In the genomic region with DNA sequence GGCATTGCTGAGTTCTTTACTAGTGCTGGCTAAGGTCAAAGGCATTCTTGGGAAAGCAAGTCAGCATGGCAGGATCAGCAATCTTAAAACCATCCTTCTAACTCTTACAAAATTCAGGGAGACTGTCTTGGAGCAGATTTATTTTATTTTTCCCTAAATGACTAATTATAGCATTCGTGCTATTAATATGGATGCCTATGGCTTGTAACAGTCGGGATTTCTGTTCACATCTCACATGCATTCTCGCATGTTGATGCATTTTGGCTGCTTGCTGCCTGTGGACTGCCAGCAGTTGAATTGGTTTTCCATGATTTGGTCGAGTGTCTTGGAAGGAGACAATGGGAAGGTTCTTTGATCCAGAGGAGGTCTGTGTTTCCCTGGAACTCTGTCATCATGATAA, we compare ENCODE assay signal across 19 cellular contexts.
"Had no signal": no experiment of that assay in that cellular context is flagged by ENCODE, and none has a peak within 500 bp of the region (broad histone marks: within the 10 kb centered on the region; RNA-seq: fewer than 3 reads in every experiment).

No MANE protein-coding gene starts in this region.

- H3K27ac ChIP-seq: coronary artery, esophagus muscularis mucosa, gastrocnemius medialis, prostate gland, right atrium auricular region, testis, tibial artery had no signal

- DNase-seq: dermis blood vessel endothelial cell; effector memory CD4-positive, alpha-beta T cell; gastrocnemius medialis; head of caudate nucleus; mesendoderm; natural killer cell; nucleus accumbens; stimulated activated CD4-positive, alpha-beta T cell treated with anti-CD3 and anti-CD28 coated beads, Interleukin-2, amount 100 ng/mL, for 24 hours; stimulated activated CD4-positive, alpha-beta T cell treated with anti-CD3 and anti-CD28 coated beads, Interleukin-4, amount 100 ng/mL, for 24 hours; stimulated activated naive CD8-positive, alpha-beta T cell treated with anti-CD3 and anti-CD28 coated beads, Interleukin-15, Interleukin-2, amounts not matched to agents 100 U/mL and 50 U/mL, for 24 hours; substantia nigra; testis; tibial artery had no signal

- H3K4me1 ChIP-seq: prostate gland, testis had no signal

- H3K36me3 ChIP-seq: esophagus muscularis mucosa, gastrocnemius medialis, prostate gland, right atrium auricular region, tibial artery had no signal

- H3K4me3 ChIP-seq: coronary artery, esophagus muscularis mucosa, gastrocnemius medialis, prostate gland, right atrium auricular region, testis, tibial artery had no signal

- H3K27me3 ChIP-seq: esophagus muscularis mucosa, gastrocnemius medialis, right atrium auricular region, testis, tibial artery had no signal

- ATAC-seq: gastrocnemius medialis; natural killer cell; sciatic nerve; stimulated activated memory B cell treated with anti-CD40 and anti-IgM and Interleukin-4, amounts not matched to agents 10 μg/mL and 1 μg/mL and 100 μg/mL, for 72 hours; stimulated activated naive CD8-positive, alpha-beta T cell treated with anti-CD3 and anti-CD28 coated beads, Interleukin-15, Interleukin-2, amounts not matched to agents 100 U/mL and 50 U/mL, for 24 hours had no signal

- H3K9me3 ChIP-seq: esophagus muscularis mucosa, gastrocnemius medialis, prostate gland, right atrium auricular region, testis, tibial artery had no signal
